In genomic region chr9:113921366-113921765, GRCh38 we compare ENCODE assay signal across 18 cellular contexts.
"Had no signal": no experiment of that assay in that cellular context is flagged by ENCODE, and none has a peak within 500 bp of the region (broad histone marks: within the 10 kb centered on the region; RNA-seq: fewer than 3 reads in every experiment).

No MANE protein-coding gene starts in this region.

- H3K27me3 ChIP-seq: right lobe of liver, testis, transverse colon had no signal

- ATAC-seq: activated CD4-positive, CD25-positive, alpha-beta regulatory T cell treated with anti-CD3 and anti-CD28 coated beads, Interleukin-2, amount 50 U/mL, for 24 hours; activated naive CD4-positive, alpha-beta T cell treated with anti-CD3 and anti-CD28 coated beads, Interleukin-2, amount 50 U/mL, for 72 hours; left cardiac atrium; stimulated activated naive CD8-positive, alpha-beta T cell treated with anti-CD3 and anti-CD28 coated beads, Interleukin-15, Interleukin-2, amounts not matched to agents 100 U/mL and 50 U/mL, for 24 hours; T-helper 17 cell had no signal

- DNase-seq: activated CD4-positive, alpha-beta memory T cell treated with anti-CD3 and anti-CD28 coated beads, Interleukin-2, amount 10 ng/mL, durations not matched to agents 7 days and 5 days; activated CD4-positive, alpha-beta T cell treated with anti-CD3 and anti-CD28 coated beads for 48 hours; activated naive CD4-positive, alpha-beta T cell; activated T-cell treated with anti-CD3 and anti-CD28 coated beads, Interleukin-2, amount 50 U/mL, for 48 hours; effector memory CD4-positive, alpha-beta T cell; left cardiac atrium; right lobe of liver; stimulated activated CD4-positive, alpha-beta T cell treated with anti-CD3 and anti-CD28 coated beads, Interleukin-12 subunit alpha, Interleukin-12 subunit beta, amount 100 ng/mL, for 4 hours; stimulated activated CD4-positive, alpha-beta T cell treated with anti-CD3 and anti-CD28 coated beads, Interleukin-4, amount 100 ng/mL, for 1 hour; stimulated activated naive CD8-positive, alpha-beta T cell treated with anti-CD3 and anti-CD28 coated beads, Interleukin-15, Interleukin-2, amounts not matched to agents 100 U/mL and 50 U/mL, for 24 hours; T-helper 17 cell; T1000; testis; transverse colon; WERI-Rb-1 had no signal

- H3K4me3 ChIP-seq: right lobe of liver, skin epidermis, testis, transverse colon had no signal

- H3K4me1 ChIP-seq: testis, transverse colon had no signal

- H3K9me3 ChIP-seq: right lobe of liver, testis had no signal

- H3K27ac ChIP-seq: skin epidermis, testis, transverse colon, WERI-Rb-1 had no signal

- H3K36me3 ChIP-seq: right lobe of liver, transverse colon, WERI-Rb-1 had no signal
